Comparison of ENCODE assay signal across 14 cellular contexts in genomic region chr18:22172594-22173049, GRCh38. TPM values are rescaled to one million over a fixed set of nuclear protein-coding genes. Genes with fewer than 3 reads are reported as not detected.
DNase-seq lines count a peak whose midpoint lies in the region; ATAC-seq, FAIRE-seq and TF ChIP-seq lines count a peak whose summit lies in the region.
"Had no signal": no experiment of that assay in that cellular context is flagged by ENCODE, and none has a peak within 500 bp of the region (broad histone marks: within the 10 kb centered on the region; RNA-seq: fewer than 3 reads in every experiment).

No MANE protein-coding gene starts in this region.

- no peak for FAIRE-seq in astrocyte (lab: Jason Lieb, UNC)
- FAIRE-seq: HTR-8/SVneo had no signal

- no peak overlapping the region for H3K4me3 ChIP-seq in CD8-positive, alpha-beta memory T cell (ENCODE audit: low read length)
- H3K4me3 ChIP-seq in astrocyte (ENCODE audit: insufficient read depth, low read depth, low read length) (peak overlapping the region; percentile 85), iPS-20b (ENCODE audit: low read length) (peak overlapping the region; percentile 42; the same call in 1 of the 2 replicates)

- H3K4me1 ChIP-seq in CD8-positive, alpha-beta memory T cell (ENCODE audit: insufficient read depth, low read length) = peaks cover 13% of the 10 kb centered on the region
- peaks cover 40% of the 10 kb centered on the region for H3K4me1 ChIP-seq in astrocyte (ENCODE audit: insufficient read depth, low read length)
- H3K4me1 ChIP-seq in iPS-20b (ENCODE audit: insufficient read depth, low read length) = no peaks in the 10 kb centered on the region; the same call in 1 of the 2 replicates

- H3K9ac ChIP-seq in astrocyte (ENCODE audit: low read length) (peak overlapping the region; percentile 98), iPS-20b (ENCODE audit: low read depth, low read length) (no peak overlapping the region; the same call in 1 of the 2 replicates)

- peaks cover 0 to 4% (median 3%) of the 10 kb centered on the region in 3 donors for H3K36me3 Mint-ChIP-seq in CD8-positive, alpha-beta memory T cell
- peaks cover 29% of the 10 kb centered on the region for H3K36me3 Mint-ChIP-seq in astrocyte (ENCODE audit: low read depth, unreplicated experiment)

- peaks cover 79% of the 10 kb centered on the region for H4K20me1 ChIP-seq in astrocyte (ENCODE audit: insufficient read depth, low read length)

- no peak overlapping the region for H2AFZ ChIP-seq in astrocyte (ENCODE audit: low read depth, low read length)

- peaks cover 0 to 6% (median 3%) of the 10 kb centered on the region in 5 donors for H3K9me3 Mint-ChIP-seq in CD8-positive, alpha-beta memory T cell
- peaks cover 14% of the 10 kb centered on the region for H3K9me3 Mint-ChIP-seq in astrocyte (ENCODE audit: unreplicated experiment)

- CTCF ChIA-PET in CD8-positive, alpha-beta memory T cell (lab: Charles Lee) = interaction anchor here (1.5 kb wide), 1 partner anchor 390 kb away, joined by 4 read pairs; no protein-coding TSS in a partner anchor

- H3K27me3 ChIP-seq in CD8-positive, alpha-beta memory T cell (ENCODE audit: insufficient read depth, low read length, poor library complexity, severe bottlenecking) = peaks cover 50% of the 10 kb centered on the region
- H3K27me3 ChIP-seq in astrocyte (ENCODE audit: insufficient read depth, low read length) (peaks cover 32% of the 10 kb centered on the region), iPS-20b (ENCODE audit: insufficient read depth, low read length) (peaks cover 100% of the 10 kb centered on the region)

- ATAC-seq in GM19455 (IDR thresholded peaks at IDR 0.05; ENCODE audit: unreplicated experiment) (no peak), HG03139 (IDR thresholded peaks at IDR 0.05; ENCODE audit: unreplicated experiment) (no peak)
- ATAC-seq: Panc1 had no signal

- H3K27ac ChIP-seq in CD8-positive, alpha-beta memory T cell (ENCODE audit: low read depth, low read length) = no peak overlapping the region
- peak overlapping the region; percentile 21 for H3K27ac ChIP-seq in astrocyte (ENCODE audit: low read depth, low read length)
- H3K27ac ChIP-seq in iPS-20b (ENCODE audit: low read length) = no peak overlapping the region
- H3K27ac ChIP-seq: C4-2B had no signal

- no peaks in the 10 kb centered on the region for H3K9me3 ChIP-seq in CD8-positive, alpha-beta memory T cell (ENCODE audit: low read length)
- no peaks in the 10 kb centered on the region for H3K9me3 ChIP-seq in astrocyte (ENCODE audit: insufficient read depth, low read depth, low read length)
- H3K9me3 ChIP-seq in iPS-20b (ENCODE audit: insufficient read depth, low read depth, low read length) = peaks cover 6% of the 10 kb centered on the region; the same call in 1 of the 2 replicates

- no peaks in the 10 kb centered on the region for H3K36me3 ChIP-seq in CD8-positive, alpha-beta memory T cell (ENCODE audit: insufficient read depth, low read length)
- peaks cover 7% of the 10 kb centered on the region for H3K36me3 ChIP-seq in astrocyte (ENCODE audit: insufficient read depth, low read length)
- H3K36me3 ChIP-seq in iPS-20b (ENCODE audit: insufficient read depth, low read depth, low read length) = no peaks in the 10 kb centered on the region; the same call in 1 of the 2 replicates

- TF ChIP-seq CTCF in astrocyte (IDR thresholded peaks at IDR 0.05; ENCODE audit: insufficient read depth, low read depth, low read length) = no peak

- no peak for DNase-seq in CD8-positive, alpha-beta memory T cell
- no peak for DNase-seq in astrocyte (ENCODE audit: low read depth)
- peak; percentile 48 for DNase-seq in retina
- DNase-seq in NCI-H1436 treated with DMSO at 0.1 percent for 48 hours (lab: John Stamatoyannopoulos, UW) = no peak
- no peak for DNase-seq in DMS114 treated with DMSO at 0.1 percent for 48 hours (lab: John Stamatoyannopoulos, UW; ENCODE audit: unreplicated experiment)
- DNase-seq: NCI-H2029 treated with DMSO at 0.1 percent for 48 hours; stimulated activated CD4-positive, alpha-beta T cell treated with anti-CD3 and anti-CD28 coated beads, Interleukin-4, amount 100 ng/mL, for 4 hours had no signal

- H3K4me2 ChIP-seq in astrocyte (ENCODE audit: low read length) = peak overlapping the region; percentile 93

- H3K4me3 Mint-ChIP-seq in CD8-positive, alpha-beta memory T cell = peak overlapping the region; percentile 15 to 74 (median 42)
- peak overlapping the region; percentile 84 for H3K4me3 Mint-ChIP-seq in astrocyte (ENCODE audit: unreplicated experiment)

- H3K27ac Mint-ChIP-seq in CD8-positive, alpha-beta memory T cell = peak overlapping the region in 1 of 8 donors; percentile 24
- peak overlapping the region; percentile 62 for H3K27ac Mint-ChIP-seq in astrocyte (ENCODE audit: unreplicated experiment)

- H3K79me2 ChIP-seq in astrocyte (ENCODE audit: insufficient read depth, low read length) = peaks cover 80% of the 10 kb centered on the region

- peaks cover 65 to 73% of the 10 kb centered on the region in 2 donors for H3K27me3 Mint-ChIP-seq in CD8-positive, alpha-beta memory T cell
- H3K27me3 Mint-ChIP-seq in astrocyte (ENCODE audit: low read depth, unreplicated experiment) = peaks cover 54% of the 10 kb centered on the region

- POLR2A ChIA-PET in CD8-positive, alpha-beta memory T cell (lab: Charles Lee) = no interaction called here

- H3K4me1 Mint-ChIP-seq in CD8-positive, alpha-beta memory T cell = peaks cover 19 to 38% (median 23%) of the 10 kb centered on the region in 3 donors
- H3K4me1 Mint-ChIP-seq in astrocyte (ENCODE audit: low read depth, unreplicated experiment) = peaks cover 8% of the 10 kb centered on the region

RNA-seq across cellular contexts. Expression of gene GATA6, which starts 3.2 kb away (rescaled TPM):
- under 1 TPM; 0.04 to 0.11 TPM for total RNA-seq in CD8-positive, alpha-beta memory T cell
- polyA plus RNA-seq in CD8-positive, alpha-beta memory T cell = 0.32 TPM
- total RNA-seq in astrocyte = 9.4 and 10.9 TPM in 2 replicates
- polyA plus RNA-seq: neural cell had no signal
